Comparison of ENCODE assay signal across 1 cellular context in genomic region chr15:39127925-39128617, GRCh38.
TF ChIP-seq lines count a peak whose summit lies in the region.

No MANE protein-coding gene starts in this region.

TF ChIP-seq in HepG2, 621 proteins besides CTCF, POLR2A, EP300 and RAD21 (continued from another document and continues in another):
- TF ChIP-seq HOXA3 (CRISPR knock-in tag; IDR thresholded peaks at IDR 0.05): peak; percentile 26; the same call in 1 of the 2 replicates
- TF ChIP-seq ZBTB20 (CRISPR knock-in tag; IDR thresholded peaks at IDR 0.05; ENCODE audit: borderline replicate concordance, low read depth): peak; percentile 88; the same call in 1 of the 2 replicates
- TF ChIP-seq TERF1 (CRISPR knock-in tag; IDR thresholded peaks at IDR 0.05): no peak
- peak; percentile 99 for TF ChIP-seq FOSL1 (CRISPR knock-in tag; IDR thresholded peaks at IDR 0.05; ENCODE audit: borderline replicate concordance)
- TF ChIP-seq ZFX (CRISPR knock-in tag; IDR thresholded peaks at IDR 0.05; ENCODE audit: low read depth): peak; percentile 26; the same call in 1 of the 2 replicates
- peak; percentile 51; the same call in 1 of the 2 replicates for TF ChIP-seq RFXAP (CRISPR knock-in tag; IDR thresholded peaks at IDR 0.05; ENCODE audit: borderline replicate concordance)
- TF ChIP-seq SSRP1 (CRISPR knock-in tag; IDR thresholded peaks at IDR 0.05): peak; percentile 79
- 0 out of 2 replicates have a peak, but pooled peaks have one; percentile 47 for TF ChIP-seq ZNF609 (CRISPR knock-in tag; IDR thresholded peaks at IDR 0.05; ENCODE audit: borderline replicate concordance)
- TF ChIP-seq GABPA (IDR thresholded peaks at IDR 0.05; ENCODE audit: low read depth, low read length): no peak
- 0 out of 2 replicates have a peak, but pooled peaks have one; percentile 8 for TF ChIP-seq GABPA (CRISPR knock-in tag; IDR thresholded peaks at IDR 0.05; ENCODE audit: low read depth)
- peak; percentile 40; the same call in 1 of the 2 replicates for TF ChIP-seq GATAD1 (CRISPR knock-in tag; IDR thresholded peaks at IDR 0.05)
- peak; percentile 64 for TF ChIP-seq ZMYM4 (CRISPR knock-in tag; IDR thresholded peaks at IDR 0.05)
- no peak for TF ChIP-seq ZNF672 (CRISPR knock-in tag; IDR thresholded peaks at IDR 0.05)
- peak; percentile 19 for TF ChIP-seq CBX1 (IDR thresholded peaks at IDR 0.05; ENCODE audit: low read depth)
- TF ChIP-seq ETV5 (CRISPR knock-in tag; IDR thresholded peaks at IDR 0.05; ENCODE audit: borderline replicate concordance): peak; percentile 25; the same call in 1 of the 2 replicates
- peak; percentile 68; the same call in 1 of the 2 replicates for TF ChIP-seq ATF2 (CRISPR knock-in tag; IDR thresholded peaks at IDR 0.05)
- no peak for TF ChIP-seq ZNF646 (CRISPR knock-in tag; IDR thresholded peaks at IDR 0.05)
- TF ChIP-seq TEAD2 (CRISPR knock-in tag; IDR thresholded peaks at IDR 0.05): no peak
- no peak for TF ChIP-seq ZBTB26 (CRISPR knock-in tag; IDR thresholded peaks at IDR 0.05; ENCODE audit: borderline replicate concordance)
- peak; percentile 54; the same call in 1 of the 2 replicates for TF ChIP-seq KDM6A (CRISPR knock-in tag; IDR thresholded peaks at IDR 0.05; ENCODE audit: low read depth)
- no peak for TF ChIP-seq FOXA1 (IDR thresholded peaks at IDR 0.05)
- peak; percentile 46; the same call in 1 of the 2 replicates for TF ChIP-seq FOXA1 (CRISPR knock-in tag; IDR thresholded peaks at IDR 0.05)
- peak; percentile 80 for TF ChIP-seq NCOA2 (CRISPR knock-in tag; IDR thresholded peaks at IDR 0.05)
- TF ChIP-seq SRSF9 (IDR thresholded peaks at IDR 0.05; ENCODE audit: borderline replicate concordance, insufficient read depth, low read depth, low read length, poor library complexity, severe bottlenecking): no peak
- no peak for TF ChIP-seq LCORL (IDR thresholded peaks at IDR 0.05)
- TF ChIP-seq LCORL (CRISPR knock-in tag; IDR thresholded peaks at IDR 0.05): peak; percentile 73
- TF ChIP-seq PAXIP1 (CRISPR knock-in tag; conservative IDR thresholded peaks at IDR 0.05): peak; percentile 92
- TF ChIP-seq CREM (IDR thresholded peaks at IDR 0.05): peak; percentile 37; the same call in 1 of the 2 replicates
- TF ChIP-seq CREM (CRISPR knock-in tag; IDR thresholded peaks at IDR 0.05): no peak
- no peak for TF ChIP-seq SIN3A (IDR thresholded peaks at IDR 0.05; ENCODE audit: borderline replicate concordance, low read depth, low read length)
- 0 out of 2 replicates have a peak, but pooled peaks have one; percentile 25 for TF ChIP-seq SMAD3 (CRISPR knock-in tag; IDR thresholded peaks at IDR 0.05)
- TF ChIP-seq MIER3 (CRISPR knock-in tag; IDR thresholded peaks at IDR 0.05; ENCODE audit: borderline replicate concordance): peak; percentile 72
- TF ChIP-seq ZFP62 (CRISPR knock-in tag; IDR thresholded peaks at IDR 0.05): no peak
- 0 out of 2 replicates have a peak, but pooled peaks have one; percentile 44 for TF ChIP-seq CEBPG (CRISPR knock-in tag; IDR thresholded peaks at IDR 0.05)
- no peak for TF ChIP-seq NCOA1 (CRISPR knock-in tag; IDR thresholded peaks at IDR 0.05)
- TF ChIP-seq SIX1 (CRISPR knock-in tag; IDR thresholded peaks at IDR 0.05; ENCODE audit: borderline replicate concordance): no peak
- TF ChIP-seq KAT7 (CRISPR knock-in tag; IDR thresholded peaks at IDR 0.05; ENCODE audit: borderline replicate concordance): peak; percentile 55; the same call in 1 of the 2 replicates
- TF ChIP-seq KDM2A (CRISPR knock-in tag; IDR thresholded peaks at IDR 0.05; ENCODE audit: borderline replicate concordance, low read depth): 0 out of 2 replicates have a peak, but pooled peaks have one; percentile 21
- TF ChIP-seq MAFF (IDR thresholded peaks at IDR 0.05; ENCODE audit: low read depth, low read length): peak; percentile 97
- TF ChIP-seq ZNF652 (CRISPR knock-in tag; IDR thresholded peaks at IDR 0.05; ENCODE audit: borderline replicate concordance, low read depth): peak; percentile 79; the same call in 1 of the 2 replicates
- no peak for TF ChIP-seq ZNF367 (CRISPR knock-in tag; IDR thresholded peaks at IDR 0.05; ENCODE audit: borderline replicate concordance)
- TF ChIP-seq ZNF614 (CRISPR knock-in tag; IDR thresholded peaks at IDR 0.05; ENCODE audit: borderline replicate concordance): peak; percentile 87; the same call in 1 of the 2 replicates
- TF ChIP-seq ZNF792 (CRISPR knock-in tag; IDR thresholded peaks at IDR 0.05): peak; percentile 85
- TF ChIP-seq POLR2G (IDR thresholded peaks at IDR 0.05; ENCODE audit: low read depth, low read length): no peak
- TF ChIP-seq ASH2L (IDR thresholded peaks at IDR 0.05; ENCODE audit: insufficient read length, low read depth, low read length): peak; percentile 83
